In the genomic region with DNA sequence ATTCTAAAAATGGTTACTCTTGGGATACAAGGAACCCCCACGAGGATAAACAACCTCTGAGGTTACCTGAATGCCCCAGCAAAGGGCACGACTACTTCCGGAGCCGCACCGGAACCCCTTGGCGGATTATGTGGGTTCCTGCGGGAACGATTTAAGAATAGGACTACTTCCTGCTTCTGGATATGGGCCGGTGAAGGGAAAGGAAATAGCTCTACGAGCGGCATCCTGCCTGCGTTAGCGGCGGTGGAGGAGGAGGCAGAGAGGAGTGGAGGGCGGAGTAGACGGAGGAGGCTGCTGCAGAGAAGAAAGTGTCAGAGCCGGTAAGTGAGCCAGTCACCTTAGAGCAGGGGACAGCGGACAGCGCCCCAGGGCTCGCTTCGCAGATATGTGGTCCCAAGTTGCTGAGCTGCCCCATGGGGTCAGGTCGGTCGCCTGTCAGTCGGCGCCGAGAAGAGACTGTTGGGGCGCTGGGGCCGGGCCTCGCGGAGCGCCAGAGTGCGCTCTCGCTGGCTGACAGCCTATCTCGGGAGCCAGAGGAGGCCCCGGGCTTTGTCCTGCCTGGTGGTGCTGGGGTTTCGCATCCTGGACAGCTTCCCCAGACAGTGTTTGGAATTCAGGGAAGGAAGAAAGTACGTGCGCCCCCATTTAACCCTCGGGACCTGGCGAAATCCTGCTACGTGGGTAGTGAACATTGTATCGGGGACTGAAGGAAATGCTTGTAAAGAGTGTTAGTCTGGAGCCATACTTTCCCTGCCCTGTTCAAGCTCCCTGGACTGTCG, we compare ENCODE assay signal across 8 cellular contexts. TPM values are rescaled to one million over a fixed set of nuclear protein-coding genes. Genes with fewer than 3 reads are reported as not detected.
DNase-seq lines count a peak whose midpoint lies in the region; ATAC-seq and TF ChIP-seq lines count a peak whose summit lies in the region.

A gene with protein sequence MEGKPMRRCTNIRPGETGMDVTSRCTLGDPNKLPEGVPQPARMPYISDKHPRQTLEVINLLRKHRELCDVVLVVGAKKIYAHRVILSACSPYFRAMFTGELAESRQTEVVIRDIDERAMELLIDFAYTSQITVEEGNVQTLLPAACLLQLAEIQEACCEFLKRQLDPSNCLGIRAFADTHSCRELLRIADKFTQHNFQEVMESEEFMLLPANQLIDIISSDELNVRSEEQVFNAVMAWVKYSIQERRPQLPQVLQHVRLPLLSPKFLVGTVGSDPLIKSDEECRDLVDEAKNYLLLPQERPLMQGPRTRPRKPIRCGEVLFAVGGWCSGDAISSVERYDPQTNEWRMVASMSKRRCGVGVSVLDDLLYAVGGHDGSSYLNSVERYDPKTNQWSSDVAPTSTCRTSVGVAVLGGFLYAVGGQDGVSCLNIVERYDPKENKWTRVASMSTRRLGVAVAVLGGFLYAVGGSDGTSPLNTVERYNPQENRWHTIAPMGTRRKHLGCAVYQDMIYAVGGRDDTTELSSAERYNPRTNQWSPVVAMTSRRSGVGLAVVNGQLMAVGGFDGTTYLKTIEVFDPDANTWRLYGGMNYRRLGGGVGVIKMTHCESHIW (plus strand): TSS at position 223 of the 779 bp plus-strand sequence. CDS start 1,063 bp downstream, outside the sequence.

- POLR2A ChIA-PET in SK-N-SH (lab: Yijun Ruan, JAX), result interaction anchor here (0.6 to 1.6 kb wide), 2 partner anchors 148 to 153 kb away, joined by 3 to 5 read pairs; a partner anchor contains a TSS

- H3K4me1 ChIP-seq in SK-N-SH (ENCODE audit: control insufficient read depth in 1 of 2, insufficient read depth in 2 of 2, low read depth in 1 of 2, low read length in 1 of 2), result peaks cover 5 to 15% of the 10 kb centered on the region in 2 experiments; a peak in 1 of 4 replicates

- peaks cover 4 to 13% of the 10 kb centered on the region in 2 experiments for H3K36me3 ChIP-seq in SK-N-SH (replicated peaks in 1 of 2; ENCODE audit: control insufficient read depth in 1 of 2, insufficient read depth in 2 of 2, low read length in 1 of 2)

- peak; percentile 33 for TF ChIP-seq CTCF in SK-N-SH (IDR thresholded peaks at IDR 0.05)

- H3K4me2 ChIP-seq in SK-N-SH, result peak within 1 kb of the TSS; percentile 83

- H3K9me3 ChIP-seq in SK-N-SH, result no peaks in the 10 kb centered on the region

- CTCF ChIA-PET in SK-N-SH (lab: Yijun Ruan, JAX), result interaction anchor here (1.0 to 2.3 kb wide), 7 partner anchors 10 to 285 kb away, joined by 3 to 5 read pairs (median 4); a partner anchor contains a TSS

- 0 out of 4 replicates have a peak, but pooled peaks of 1 of the 2 experiments have one; percentile 23 for TF ChIP-seq EP300 in SK-N-SH (IDR thresholded peaks at IDR 0.05; ENCODE audit: borderline replicate concordance in 1 of 2, low read depth in 1 of 2, low read length in 1 of 2)

- under 1% methylated on average over 22 of the region's 43 CpGs for WGBS in SK-N-SH (ENCODE audit: low lambda C conversion rate)

- TF ChIP-seq RAD21 in SK-N-SH (IDR thresholded peaks at IDR 0.05; ENCODE audit: low read length), result no peak; the same call in 1 of the 2 replicates

- peaks cover 9% of the 10 kb centered on the region; the same call in 1 of the 2 replicates for H3K27me3 ChIP-seq in SK-N-SH (ENCODE audit: insufficient read depth)

- H4K20me1 ChIP-seq in SK-N-SH (ENCODE audit: insufficient read depth), result no peaks in the 10 kb centered on the region

- no peaks in the 10 kb centered on the region for H3K9me2 ChIP-seq in SK-N-SH

- H3K79me2 ChIP-seq in SK-N-SH (ENCODE audit: insufficient read depth), result peaks cover 50% of the 10 kb centered on the region

- ATAC-seq in HG02571 (IDR thresholded peaks at IDR 0.05; ENCODE audit: unreplicated experiment), result peak; percentile 93

- H3K27ac ChIP-seq in SK-N-SH (ENCODE audit: low read depth in 2 of 2, low read length in 1 of 2) (peak within 1 kb of the TSS; percentile 78 to 91), temporal lobe (ENCODE audit: low read depth, low read length) (peak within 1 kb of the TSS; percentile 53)

- DNase-seq in NCI-H1048 (lab: John Stamatoyannopoulos, UW), result peak; percentile 92
- DNase-seq in SK-N-SH, result peak; percentile 84
- DNase-seq in activated naive CD4-positive, alpha-beta T cell treated with anti-CD3 and anti-CD28 coated beads, Interleukin-2, amount 50 U/mL, for 16 hours, result peak; percentile 85
- peak; percentile 70 for DNase-seq in glomerular endothelial cell (ENCODE audit: extremely low read depth, low read depth, low spot score)
- DNase-seq in occipital lobe (lab: John Stamatoyannopoulos, UW), result peak; percentile 74

- H3K4me3 ChIP-seq in GM08714 (ENCODE audit: low read length) (peak within 1 kb of the TSS; percentile 98), SK-N-SH (ENCODE audit: low read depth in 2 of 2, low read length in 1 of 2) (peak within 1 kb of the TSS; percentile 90 to 98)

- H2AFZ ChIP-seq in SK-N-SH (ENCODE audit: low read depth), result peak within 1 kb of the TSS; percentile 99

- peaks cover 13% of the 10 kb centered on the region for H3F3A ChIP-seq in SK-N-SH (replicated peaks; ENCODE audit: insufficient read depth)

- peak within 1 kb of the TSS; percentile 72 for H3K9ac ChIP-seq in SK-N-SH

TF ChIP-seq in SK-N-SH, 30 proteins besides CTCF, POLR2A, EP300 and RAD21 (continues in another document):
- TF ChIP-seq, protein P1, sequence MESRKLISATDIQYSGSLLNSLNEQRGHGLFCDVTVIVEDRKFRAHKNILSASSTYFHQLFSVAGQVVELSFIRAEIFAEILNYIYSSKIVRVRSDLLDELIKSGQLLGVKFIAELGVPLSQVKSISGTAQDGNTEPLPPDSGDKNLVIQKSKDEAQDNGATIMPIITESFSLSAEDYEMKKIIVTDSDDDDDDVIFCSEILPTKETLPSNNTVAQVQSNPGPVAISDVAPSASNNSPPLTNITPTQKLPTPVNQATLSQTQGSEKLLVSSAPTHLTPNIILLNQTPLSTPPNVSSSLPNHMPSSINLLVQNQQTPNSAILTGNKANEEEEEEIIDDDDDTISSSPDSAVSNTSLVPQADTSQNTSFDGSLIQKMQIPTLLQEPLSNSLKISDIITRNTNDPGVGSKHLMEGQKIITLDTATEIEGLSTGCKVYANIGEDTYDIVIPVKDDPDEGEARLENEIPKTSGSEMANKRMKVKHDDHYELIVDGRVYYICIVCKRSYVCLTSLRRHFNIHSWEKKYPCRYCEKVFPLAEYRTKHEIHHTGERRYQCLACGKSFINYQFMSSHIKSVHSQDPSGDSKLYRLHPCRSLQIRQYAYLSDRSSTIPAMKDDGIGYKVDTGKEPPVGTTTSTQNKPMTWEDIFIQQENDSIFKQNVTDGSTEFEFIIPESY (IDR thresholded peaks at IDR 0.05; ENCODE audit: borderline replicate concordance, low read depth), result 0 out of 2 replicates have a peak, but pooled peaks have one; percentile 46
- TF ChIP-seq SIN3A (IDR thresholded peaks at IDR 0.05; ENCODE audit: borderline replicate concordance, low read depth, low read length), result peak; percentile 83; the same call in 1 of the 2 replicates
- TF ChIP-seq, protein P2, sequence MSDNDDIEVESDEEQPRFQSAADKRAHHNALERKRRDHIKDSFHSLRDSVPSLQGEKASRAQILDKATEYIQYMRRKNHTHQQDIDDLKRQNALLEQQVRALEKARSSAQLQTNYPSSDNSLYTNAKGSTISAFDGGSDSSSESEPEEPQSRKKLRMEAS (IDR thresholded peaks at IDR 0.05; ENCODE audit: low read depth), result peak; percentile 85
- TF ChIP-seq CHD2 (IDR thresholded peaks at IDR 0.05; ENCODE audit: low read length, partially characterized antibody), result peak; percentile 89
- no peak for TF ChIP-seq MEF2A (IDR thresholded peaks at IDR 0.05; ENCODE audit: borderline replicate concordance, low read depth)
- TF ChIP-seq, protein P3, sequence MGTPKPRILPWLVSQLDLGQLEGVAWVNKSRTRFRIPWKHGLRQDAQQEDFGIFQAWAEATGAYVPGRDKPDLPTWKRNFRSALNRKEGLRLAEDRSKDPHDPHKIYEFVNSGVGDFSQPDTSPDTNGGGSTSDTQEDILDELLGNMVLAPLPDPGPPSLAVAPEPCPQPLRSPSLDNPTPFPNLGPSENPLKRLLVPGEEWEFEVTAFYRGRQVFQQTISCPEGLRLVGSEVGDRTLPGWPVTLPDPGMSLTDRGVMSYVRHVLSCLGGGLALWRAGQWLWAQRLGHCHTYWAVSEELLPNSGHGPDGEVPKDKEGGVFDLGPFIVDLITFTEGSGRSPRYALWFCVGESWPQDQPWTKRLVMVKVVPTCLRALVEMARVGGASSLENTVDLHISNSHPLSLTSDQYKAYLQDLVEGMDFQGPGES (IDR thresholded peaks at IDR 0.05; ENCODE audit: low read depth, low read length), result peak; percentile 24; the same call in 1 of the 2 replicates
- TF ChIP-seq, protein P4, sequence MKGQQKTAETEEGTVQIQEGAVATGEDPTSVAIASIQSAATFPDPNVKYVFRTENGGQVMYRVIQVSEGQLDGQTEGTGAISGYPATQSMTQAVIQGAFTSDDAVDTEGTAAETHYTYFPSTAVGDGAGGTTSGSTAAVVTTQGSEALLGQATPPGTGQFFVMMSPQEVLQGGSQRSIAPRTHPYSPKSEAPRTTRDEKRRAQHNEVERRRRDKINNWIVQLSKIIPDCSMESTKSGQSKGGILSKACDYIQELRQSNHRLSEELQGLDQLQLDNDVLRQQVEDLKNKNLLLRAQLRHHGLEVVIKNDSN (IDR thresholded peaks at IDR 0.05; ENCODE audit: borderline replicate concordance, low read depth), result no peak; the same call in 1 of the 2 replicates
- peak; percentile 14; the same call in 1 of the 2 replicates for TF ChIP-seq SMC3 (IDR thresholded peaks at IDR 0.05; ENCODE audit: low read depth, low read length)
- peak; percentile 51; the same call in 1 of the 2 replicates for TF ChIP-seq TCF12 (IDR thresholded peaks at IDR 0.05)
- TF ChIP-seq YY1 (IDR thresholded peaks at IDR 0.05; ENCODE audit: low read depth), result peak; percentile 60; the same call in 1 of the 2 replicates
- TF ChIP-seq, protein P5, sequence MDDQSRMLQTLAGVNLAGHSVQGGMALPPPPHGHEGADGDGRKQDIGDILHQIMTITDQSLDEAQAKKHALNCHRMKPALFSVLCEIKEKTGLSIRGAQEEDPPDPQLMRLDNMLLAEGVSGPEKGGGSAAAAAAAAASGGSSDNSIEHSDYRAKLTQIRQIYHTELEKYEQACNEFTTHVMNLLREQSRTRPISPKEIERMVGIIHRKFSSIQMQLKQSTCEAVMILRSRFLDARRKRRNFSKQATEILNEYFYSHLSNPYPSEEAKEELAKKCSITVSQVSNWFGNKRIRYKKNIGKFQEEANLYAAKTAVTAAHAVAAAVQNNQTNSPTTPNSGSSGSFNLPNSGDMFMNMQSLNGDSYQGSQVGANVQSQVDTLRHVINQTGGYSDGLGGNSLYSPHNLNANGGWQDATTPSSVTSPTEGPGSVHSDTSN (IDR thresholded peaks at IDR 0.05), result no peak

RNA-seq across cellular contexts. Expression of the gene that starts here (rescaled TPM):
- polyA plus RNA-seq in SK-N-SH (2012; rRNA removed), result 14.0 and 20.1 TPM in 2 replicates
- 20.8 and 22.7 TPM in 2 replicates for polyA plus RNA-seq in SK-N-SH (2012; cell fraction: cytosol; rRNA removed)
- 10.2 and 17.7 TPM in 2 replicates for polyA plus RNA-seq in SK-N-SH (2012; cell fraction: nucleus; rRNA removed)
- total RNA-seq in glomerular endothelial cell (23.0 and 29.4 TPM in 2 replicates), occipital lobe (34.9 TPM), temporal lobe (25.1 TPM)

Comparison
In these comparisons a context has a peak if more than half of its experiments do, and no peak if none do; other contexts are left out.
1. Peak in every context shown above with its lines: DNase-seq, ATAC-seq, H3K4me3 ChIP-seq and H3K27ac ChIP-seq.